In genomic region chr4:158331863-158332262, GRCh38 we compare ENCODE assay signal across 8 cellular contexts.
"Had no signal": no experiment of that assay in that cellular context is flagged by ENCODE, and none has a peak within 500 bp of the region (broad histone marks: within the 10 kb centered on the region; RNA-seq: fewer than 3 reads in every experiment).

No MANE protein-coding gene starts in this region.

- DNase-seq: IMR-90, Karpas-422, KBM-7, KG1 had no signal

- H3K27ac ChIP-seq: HL-60, KMS-11 had no signal

- ATAC-seq: HepG2 had no signal

- H3K4me2 ChIP-seq: KMS-11 had no signal

- H3K9ac ChIP-seq: KMS-11 had no signal

- FAIRE-seq: HepG2, HTR-8/SVneo had no signal
